In genomic region chr12:3216097-3216496, GRCh38 we compare ENCODE assay signal across 19 cellular contexts.
DNase-seq lines count a peak whose midpoint lies in the region; ATAC-seq and TF ChIP-seq lines count a peak whose summit lies in the region.
"Had no signal": no experiment of that assay in that cellular context is flagged by ENCODE, and none has a peak within 500 bp of the region (broad histone marks: within the 10 kb centered on the region; RNA-seq: fewer than 3 reads in every experiment).

No MANE protein-coding gene starts in this region.

- H3K27me3 ChIP-seq in breast epithelium (no peaks in the 10 kb centered on the region), prostate gland (replicated peaks; ENCODE audit: insufficient read depth) (no peaks in the 10 kb centered on the region)

- H3K4me3 ChIP-seq in breast epithelium (no peak overlapping the region), prostate gland (no peak overlapping the region)

- peak; percentile 38 for DNase-seq in NCI-H1694 treated with DMSO at 0.1 percent for 48 hours (lab: John Stamatoyannopoulos, UW)
- DNase-seq in NCI-H1694 (lab: John Stamatoyannopoulos, UW) = no peak
- peak; percentile 11 for DNase-seq in EH (ENCODE audit: low read depth)
- DNase-seq in breast epithelium (ENCODE audit: low spot score in 2 of 2) = no peak
- no peak for DNase-seq in prostate gland (ENCODE audit: low spot score)
- DNase-seq in GM03348 (ENCODE audit: low spot score) = no peak
- DNase-seq: 8988T; Caco-2; Kasumi-1; NCI-H1417 treated with DMSO at 0.1 percent for 48 hours; NCI-H2081; NCI-H2227 treated with DMSO at 0.1 percent for 48 hours; NCI-H524 treated with DMSO at 0.1 percent for 48 hours; NK-92 treated with Interleukin-12 subunit alpha and Interleukin-12 subunit beta, amount 100 ng/mL, for 24 hours; OCI-M1; RPMI8226 had no signal

- H3K9me3 ChIP-seq in breast epithelium = no peaks in the 10 kb centered on the region
- no peaks in the 10 kb centered on the region for H3K9me3 ChIP-seq in prostate gland
- H3K9me3 ChIP-seq: Caco-2 had no signal

- ATAC-seq in GM18511 (IDR thresholded peaks at IDR 0.05; ENCODE audit: unreplicated experiment) = no peak
- ATAC-seq in HG03196 (IDR thresholded peaks at IDR 0.05; ENCODE audit: unreplicated experiment) = no peak
- ATAC-seq: HCT116 had no signal

- WGBS in prostate gland = 88% methylated on average over 5 of the region's 5 CpGs

- H3K36me3 ChIP-seq in breast epithelium (no peaks in the 10 kb centered on the region), prostate gland (no peaks in the 10 kb centered on the region)

- TF ChIP-seq CTCF in breast epithelium (IDR thresholded peaks at IDR 0.05) = no peak
- no peak for TF ChIP-seq CTCF in prostate gland (IDR thresholded peaks at IDR 0.05)

- intact Hi-C loops in breast epithelium (cut with DNase I; ENCODE audit: low total_unique reads) (loop anchor here (10.0 kb wide), 1 partner anchor 49 kb away; no protein-coding TSS in a partner anchor), prostate gland (cut with DNase I) (no loop called here)

- TF ChIP-seq POLR2A in breast epithelium (IDR thresholded peaks at IDR 0.05) (no peak), prostate gland (IDR thresholded peaks at IDR 0.05) (no peak)

- H3K4me1 ChIP-seq in breast epithelium (peaks cover 4 to 9% of the 10 kb centered on the region in 2 donors), prostate gland (replicated peaks) (peaks cover 26% of the 10 kb centered on the region)
- H3K4me1 ChIP-seq: Caco-2 had no signal

- peak overlapping the region; percentile 76 to 89 for H3K27ac ChIP-seq in breast epithelium
- peak overlapping the region; percentile 79 to 80 for H3K27ac ChIP-seq in prostate gland

Comparison
In these comparisons a context has a peak if more than half of its experiments do, and no peak if none do; other contexts are left out.
1. DNase-seq: peak in NCI-H1694 treated with DMSO at 0.1 percent for 48 hours (single experiment) and EH (single experiment); none in NCI-H1694 (single experiment), breast epithelium (0 of 2), prostate gland (single experiment) and GM03348 (single experiment).